1 cellular context compared by ENCODE assay signal in the genomic region with DNA sequence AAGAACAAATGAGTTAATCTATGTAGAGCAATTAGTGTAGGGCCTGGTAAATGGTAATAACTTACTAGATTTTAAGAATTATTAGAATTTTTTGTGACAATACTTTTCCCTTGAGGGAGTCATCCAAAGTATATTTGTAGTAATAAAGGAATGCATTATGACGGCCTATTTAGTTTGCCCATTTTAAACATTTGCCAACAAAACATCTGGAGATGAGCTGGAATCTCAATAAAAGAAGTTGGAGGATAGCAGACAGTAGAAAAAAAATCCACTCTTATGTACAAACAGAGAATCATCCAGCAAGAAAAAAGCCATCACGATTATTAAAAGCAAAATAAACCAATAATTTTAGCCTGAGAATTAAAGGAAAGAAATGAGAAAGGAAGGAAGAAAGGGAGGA.
TF ChIP-seq lines count a peak whose summit lies in the region.

No MANE protein-coding gene starts in this region.

TF ChIP-seq in IMR-90, 13 proteins besides CTCF, POLR2A, EP300 and RAD21 (continued from another document):
- TF ChIP-seq CHD1 (IDR thresholded peaks at IDR 0.05; ENCODE audit: low read depth, low read length) (no peak), BHLHE40 (IDR thresholded peaks at IDR 0.05; ENCODE audit: low read depth, low read length) (no peak)
